Comparison of ENCODE assay signal across 2 cellular contexts in the genomic region with DNA sequence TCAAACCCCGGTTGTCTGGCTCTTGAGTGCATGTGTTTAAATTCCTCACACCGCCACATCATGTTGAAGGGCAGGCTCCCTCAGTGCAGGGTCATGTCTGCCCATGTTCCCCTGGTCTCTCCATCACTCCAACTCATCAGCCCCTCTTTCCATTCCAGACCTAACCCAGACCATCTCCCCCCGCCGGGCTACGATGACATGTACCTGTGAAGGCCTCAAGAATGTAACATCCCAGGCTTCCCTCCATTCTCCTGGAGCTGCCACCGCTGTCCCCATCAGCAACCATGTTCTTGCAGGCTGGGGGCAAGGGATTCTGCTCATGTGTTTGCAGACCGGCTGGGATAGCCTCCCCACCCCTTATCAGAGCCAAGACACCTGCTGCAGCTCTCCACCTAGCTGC.
TF ChIP-seq lines count a peak whose summit lies in the region.

No MANE protein-coding gene starts in this region.

TF ChIP-seq in IMR-90, 13 proteins besides CTCF, POLR2A, EP300 and RAD21:
- no peak for TF ChIP-seq RCOR1 (IDR thresholded peaks at IDR 0.05; ENCODE audit: insufficient replicate concordance, low read length)
- TF ChIP-seq FOS (IDR thresholded peaks at IDR 0.05; ENCODE audit: low read depth, low read length) = no peak
- TF ChIP-seq CHD1 (IDR thresholded peaks at IDR 0.05; ENCODE audit: low read depth, low read length) = no peak
- no peak for TF ChIP-seq MAZ (IDR thresholded peaks at IDR 0.05; ENCODE audit: borderline replicate concordance, low read depth, low read length)
- no peak for TF ChIP-seq MAFK (IDR thresholded peaks at IDR 0.05; ENCODE audit: low read depth, low read length)
- no peak for TF ChIP-seq CEBPB (IDR thresholded peaks at IDR 0.05; ENCODE audit: low read depth, low read length)
- no peak for TF ChIP-seq USF2 (IDR thresholded peaks at IDR 0.05; ENCODE audit: low read depth, low read length)

TF ChIP-seq in GM12878, 131 proteins besides CTCF, POLR2A, EP300 and RAD21:
- TF ChIP-seq HDGF (IDR thresholded peaks at IDR 0.05) = no peak
- TF ChIP-seq POLR2AphosphoS2 (IDR thresholded peaks at IDR 0.05; ENCODE audit: low read depth, low read length) = no peak
- TF ChIP-seq ASH2L (IDR thresholded peaks at IDR 0.05; ENCODE audit: borderline replicate concordance, low read depth) = no peak
- TF ChIP-seq POLR2AphosphoS5 (IDR thresholded peaks at IDR 0.05; ENCODE audit: low read length) = no peak
- TF ChIP-seq DPF2 (IDR thresholded peaks at IDR 0.05) = no peak
